In the genomic region with DNA sequence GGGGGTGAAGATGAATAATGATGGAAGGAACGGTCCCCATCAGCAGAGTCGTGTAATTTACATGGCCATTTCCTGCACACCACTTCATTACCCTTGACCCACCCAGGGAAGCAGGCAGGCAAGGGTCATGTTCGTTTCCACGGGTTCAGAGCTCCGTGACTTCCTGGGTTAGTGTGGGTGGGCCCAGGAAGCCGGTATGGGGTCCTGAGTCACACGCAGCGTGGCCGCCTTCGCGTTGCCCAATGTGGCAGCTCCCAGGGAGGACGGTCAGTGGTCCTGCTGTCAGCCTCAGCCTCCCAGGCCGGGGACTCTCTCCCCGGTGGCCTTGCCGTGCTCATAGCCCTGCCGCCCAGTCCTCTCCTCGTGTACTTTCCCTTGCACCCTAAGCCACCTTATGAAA, we compare ENCODE assay signal across 15 cellular contexts. TPM values are rescaled to one million over a fixed set of nuclear protein-coding genes. Genes with fewer than 3 reads are reported as not detected.
A peak's percentile ranks its signal among the peaks of the same experiment; 100 is the strongest.
DNase-seq lines count a peak whose midpoint lies in the region; ATAC-seq and TF ChIP-seq lines count a peak whose summit lies in the region.
"Had no signal": no experiment of that assay in that cellular context is flagged by ENCODE, and none has a peak within 500 bp of the region (broad histone marks: within the 10 kb centered on the region; RNA-seq: fewer than 3 reads in every experiment).

No MANE protein-coding gene starts in this region.

- peaks cover 8% of the 10 kb centered on the region; the same call in 1 of the 2 replicates for H3K9me3 ChIP-seq in SK-N-SH

- H3K36me3 ChIP-seq in SK-N-SH (replicated peaks in 1 of 2; ENCODE audit: control insufficient read depth in 1 of 2, insufficient read depth in 2 of 2, low read length in 1 of 2) = no peaks in the 10 kb centered on the region
- H3K36me3 ChIP-seq: MG63 had no signal

- H3K4me3 Mint-ChIP-seq in activated naive CD8-positive, alpha-beta T cell treated with anti-CD3 and anti-CD28 coated beads, Interleukin-2, amount 10 ng/mL, durations not matched to agents 7 days and 5 days = no peak overlapping the region
- H3K4me3 Mint-ChIP-seq in activated naive CD8-positive, alpha-beta T cell treated with anti-CD3 and anti-CD28 coated beads for 36 hours = no peak overlapping the region
- no peak overlapping the region for H3K4me3 Mint-ChIP-seq in nephron progenitor cell
- no peak overlapping the region for H3K4me3 Mint-ChIP-seq in stimulated activated effector memory CD8-positive, alpha-beta T cell treated with anti-CD3 and anti-CD28 coated beads, Interleukin-12 subunit alpha, Interleukin-12 subunit beta, amount 100 ng/mL, for 72 hours
- H3K4me3 Mint-ChIP-seq: CD4-positive, alpha-beta memory T cell had no signal

- H2AFZ ChIP-seq in SK-N-SH (ENCODE audit: low read depth) = no peak overlapping the region

- H3K4me3 ChIP-seq in coronary artery (no peak overlapping the region), SK-N-SH (ENCODE audit: low read depth in 2 of 2, low read length in 1 of 2) (no peak overlapping the region)
- H3K4me3 ChIP-seq: MG63 had no signal

- no peak overlapping the region for H3K4me2 ChIP-seq in SK-N-SH

- TF ChIP-seq EP300 in SK-N-SH (IDR thresholded peaks at IDR 0.05; ENCODE audit: borderline replicate concordance in 1 of 2, low read depth in 1 of 2, low read length in 1 of 2) = no peak

- no peaks in the 10 kb centered on the region for H3K9me2 ChIP-seq in SK-N-SH

- POLR2A ChIA-PET in activated naive CD8-positive, alpha-beta T cell treated with anti-CD3 and anti-CD28 coated beads, Interleukin-2, amount 10 ng/mL, durations not matched to agents 7 days and 5 days (lab: Charles Lee) = interaction anchor here (0.6 kb wide), 1 partner anchor 13 kb away, joined by 3 read pairs; no protein-coding TSS in a partner anchor
- POLR2A ChIA-PET in SK-N-SH (lab: Yijun Ruan, JAX) = no interaction called here

- no peaks in the 10 kb centered on the region for H3K36me3 Mint-ChIP-seq in activated naive CD8-positive, alpha-beta T cell treated with anti-CD3 and anti-CD28 coated beads, Interleukin-2, amount 10 ng/mL, durations not matched to agents 7 days and 5 days
- no peaks in the 10 kb centered on the region for H3K36me3 Mint-ChIP-seq in activated naive CD8-positive, alpha-beta T cell treated with anti-CD3 and anti-CD28 coated beads for 36 hours
- no peaks in the 10 kb centered on the region for H3K36me3 Mint-ChIP-seq in nephron progenitor cell (ENCODE audit: low read depth)
- peaks cover 6% of the 10 kb centered on the region for H3K36me3 Mint-ChIP-seq in stimulated activated effector memory CD8-positive, alpha-beta T cell treated with anti-CD3 and anti-CD28 coated beads, Interleukin-12 subunit alpha, Interleukin-12 subunit beta, amount 100 ng/mL, for 72 hours
- H3K36me3 Mint-ChIP-seq: CD4-positive, alpha-beta memory T cell had no signal

- no peaks in the 10 kb centered on the region for H3K9me3 Mint-ChIP-seq in activated naive CD8-positive, alpha-beta T cell treated with anti-CD3 and anti-CD28 coated beads, Interleukin-2, amount 10 ng/mL, durations not matched to agents 7 days and 5 days
- H3K9me3 Mint-ChIP-seq in activated naive CD8-positive, alpha-beta T cell treated with anti-CD3 and anti-CD28 coated beads for 36 hours = peaks cover 1% of the 10 kb centered on the region
- peaks cover 21% of the 10 kb centered on the region for H3K9me3 Mint-ChIP-seq in nephron progenitor cell
- peaks cover 3% of the 10 kb centered on the region for H3K9me3 Mint-ChIP-seq in stimulated activated effector memory CD8-positive, alpha-beta T cell treated with anti-CD3 and anti-CD28 coated beads, Interleukin-12 subunit alpha, Interleukin-12 subunit beta, amount 100 ng/mL, for 72 hours

- ATAC-seq in activated naive CD8-positive, alpha-beta T cell treated with anti-CD3 and anti-CD28 coated beads, Interleukin-2, amount 10 ng/mL, durations not matched to agents 7 days and 5 days (ENCODE audit: low read depth) = no peak
- ATAC-seq in HG03460 (IDR thresholded peaks at IDR 0.05; ENCODE audit: unreplicated experiment) = no peak
- no peak for ATAC-seq in stimulated activated effector memory CD8-positive, alpha-beta T cell treated with anti-CD3 and anti-CD28 coated beads, Interleukin-12 subunit alpha, Interleukin-12 subunit beta, amount 100 ng/mL, for 72 hours

- TF ChIP-seq CTCF in coronary artery (IDR thresholded peaks at IDR 0.05) = no peak
- no peak for TF ChIP-seq CTCF in nephron progenitor cell (IDR thresholded peaks at IDR 0.05)
- TF ChIP-seq CTCF in SK-N-SH (IDR thresholded peaks at IDR 0.05) = no peak

- CTCF ChIA-PET in SK-N-SH (lab: Yijun Ruan, JAX) = interaction anchor here (0.6 kb wide), 2 partner anchors 9 to 31 kb away, joined by 3 read pairs; no protein-coding TSS in a partner anchor

- H3K27me3 ChIP-seq in SK-N-SH (ENCODE audit: insufficient read depth) = peaks cover 39% of the 10 kb centered on the region; the same call in 1 of the 2 replicates

- no peaks in the 10 kb centered on the region for H3K4me1 Mint-ChIP-seq in activated naive CD8-positive, alpha-beta T cell treated with anti-CD3 and anti-CD28 coated beads, Interleukin-2, amount 10 ng/mL, durations not matched to agents 7 days and 5 days
- no peaks in the 10 kb centered on the region for H3K4me1 Mint-ChIP-seq in activated naive CD8-positive, alpha-beta T cell treated with anti-CD3 and anti-CD28 coated beads for 36 hours
- peaks cover 16% of the 10 kb centered on the region for H3K4me1 Mint-ChIP-seq in nephron progenitor cell
- no peaks in the 10 kb centered on the region for H3K4me1 Mint-ChIP-seq in stimulated activated effector memory CD8-positive, alpha-beta T cell treated with anti-CD3 and anti-CD28 coated beads, Interleukin-12 subunit alpha, Interleukin-12 subunit beta, amount 100 ng/mL, for 72 hours

- no peaks in the 10 kb centered on the region for H3K79me2 ChIP-seq in SK-N-SH (ENCODE audit: insufficient read depth)

- peaks cover 0 to 2% of the 10 kb centered on the region in 2 experiments; a peak in 1 of 4 replicates for H3K4me1 ChIP-seq in SK-N-SH (ENCODE audit: control insufficient read depth in 1 of 2, insufficient read depth in 2 of 2, low read depth in 1 of 2, low read length in 1 of 2)

- no peak for TF ChIP-seq RAD21 in SK-N-SH (IDR thresholded peaks at IDR 0.05; ENCODE audit: low read length)

- no peak overlapping the region for H3K27ac ChIP-seq in coronary artery
- no peak overlapping the region for H3K27ac ChIP-seq in SK-N-SH (ENCODE audit: low read depth in 2 of 2, low read length in 1 of 2)

- H3K9ac ChIP-seq in SK-N-SH = no peak overlapping the region

- peaks cover 56% of the 10 kb centered on the region for H3K27me3 Mint-ChIP-seq in activated naive CD8-positive, alpha-beta T cell treated with anti-CD3 and anti-CD28 coated beads, Interleukin-2, amount 10 ng/mL, durations not matched to agents 7 days and 5 days
- no peaks in the 10 kb centered on the region for H3K27me3 Mint-ChIP-seq in activated naive CD8-positive, alpha-beta T cell treated with anti-CD3 and anti-CD28 coated beads for 36 hours
- peaks cover 66% of the 10 kb centered on the region for H3K27me3 Mint-ChIP-seq in nephron progenitor cell (ENCODE audit: low read depth, poor library complexity)
- H3K27me3 Mint-ChIP-seq: CD4-positive, alpha-beta memory T cell had no signal

- H3F3A ChIP-seq in SK-N-SH (replicated peaks; ENCODE audit: insufficient read depth) = no peaks in the 10 kb centered on the region

- H3K27ac Mint-ChIP-seq in activated naive CD8-positive, alpha-beta T cell treated with anti-CD3 and anti-CD28 coated beads, Interleukin-2, amount 10 ng/mL, durations not matched to agents 7 days and 5 days = no peak overlapping the region
- H3K27ac Mint-ChIP-seq in activated naive CD8-positive, alpha-beta T cell treated with anti-CD3 and anti-CD28 coated beads for 36 hours = no peak overlapping the region
- H3K27ac Mint-ChIP-seq in nephron progenitor cell = no peak overlapping the region
- H3K27ac Mint-ChIP-seq in stimulated activated effector memory CD8-positive, alpha-beta T cell treated with anti-CD3 and anti-CD28 coated beads, Interleukin-12 subunit alpha, Interleukin-12 subunit beta, amount 100 ng/mL, for 72 hours = no peak overlapping the region

- WGBS in SK-N-SH (ENCODE audit: low lambda C conversion rate) = 52% methylated on average over 16 of the region's 17 CpGs

- H4K20me1 ChIP-seq in SK-N-SH (ENCODE audit: insufficient read depth) = no peaks in the 10 kb centered on the region

- DNase-seq in activated naive CD8-positive, alpha-beta T cell treated with anti-CD3 and anti-CD28 coated beads, Interleukin-2, amount 10 ng/mL, durations not matched to agents 7 days and 5 days = peak; percentile 14
- no peak for DNase-seq in activated naive CD8-positive, alpha-beta T cell treated with anti-CD3 and anti-CD28 coated beads for 36 hours
- DNase-seq in coronary artery (ENCODE audit: low spot score) (peak; percentile 46), nephron progenitor cell (peak; percentile 2), SK-N-SH (no peak)
- DNase-seq in stimulated activated effector memory CD8-positive, alpha-beta T cell treated with anti-CD3 and anti-CD28 coated beads, Interleukin-12 subunit alpha, Interleukin-12 subunit beta, amount 100 ng/mL, for 72 hours (ENCODE audit: low spot score in 2 of 2) = no peak
- DNase-seq: AML-193, EL, MG63, NCI-H1092 treated with DMSO at 0.1 percent for 48 hours, NCI-H1694, NCI-H446, SHP77 had no signal

RNA-seq across cellular contexts. Expression of gene TERT, which starts 5.1 kb away (rescaled TPM):
- under 1 TPM in 1 of 2 experiments, not detected in 1; 0.36 TPM for total RNA-seq in activated naive CD8-positive, alpha-beta T cell treated with anti-CD3 and anti-CD28 coated beads, Interleukin-2, amount 10 ng/mL, durations not matched to agents 7 days and 5 days
- 1 to 10 TPM; 6.0 to 6.2 TPM for total RNA-seq in activated naive CD8-positive, alpha-beta T cell treated with anti-CD3 and anti-CD28 coated beads for 36 hours
- 1.8 and 2.4 TPM in 2 replicates for polyA plus RNA-seq in SK-N-SH (2012; rRNA removed)
- polyA plus RNA-seq in SK-N-SH (2012; cell fraction: cytosol; rRNA removed) = 0.37 and 0.90 TPM in 2 replicates
- polyA plus RNA-seq in SK-N-SH (2012; cell fraction: nucleus; rRNA removed) = 11.8 and 18.1 TPM in 2 replicates
- total RNA-seq: CD4-positive, alpha-beta memory T cell had no signal

RNA-seq across cellular contexts. Expression of gene CLPTM1L, which starts 44.9 kb away (rescaled TPM):
- total RNA-seq in activated naive CD8-positive, alpha-beta T cell treated with anti-CD3 and anti-CD28 coated beads, Interleukin-2, amount 10 ng/mL, durations not matched to agents 7 days and 5 days = 10 to 100 TPM; 80.9 to 82.7 TPM
- 10 to 100 TPM; 90.0 to 91.6 TPM for total RNA-seq in activated naive CD8-positive, alpha-beta T cell treated with anti-CD3 and anti-CD28 coated beads for 36 hours
- polyA plus RNA-seq in SK-N-SH (2012; rRNA removed) = 202 TPM in 2 replicates
- polyA plus RNA-seq in SK-N-SH (2012; cell fraction: cytosol; rRNA removed) = 166 and 192 TPM in 2 replicates
- 210 and 234 TPM in 2 replicates for polyA plus RNA-seq in SK-N-SH (2012; cell fraction: nucleus; rRNA removed)

Comparison
In these comparisons a context has a peak if more than half of its experiments do, and no peak if none do; other contexts are left out.
1. DNase-seq: peak in activated naive CD8-positive, alpha-beta T cell treated with anti-CD3 and anti-CD28 coated beads, Interleukin-2, amount 10 ng/mL, durations not matched to agents 7 days and 5 days (single experiment), coronary artery (single experiment) and nephron progenitor cell (single experiment); none in activated naive CD8-positive, alpha-beta T cell treated with anti-CD3 and anti-CD28 coated beads for 36 hours (single experiment), SK-N-SH (single experiment) and stimulated activated effector memory CD8-positive, alpha-beta T cell treated with anti-CD3 and anti-CD28 coated beads, Interleukin-12 subunit alpha, Interleukin-12 subunit beta, amount 100 ng/mL, for 72 hours (0 of 2).
2. RNA of gene TERT, which starts 5.1 kb away (total RNA-seq): 6.0 to 6.2 TPM in activated naive CD8-positive, alpha-beta T cell treated with anti-CD3 and anti-CD28 coated beads for 36 hours; 0.36 TPM in activated naive CD8-positive, alpha-beta T cell treated with anti-CD3 and anti-CD28 coated beads, Interleukin-2, amount 10 ng/mL, durations not matched to agents 7 days and 5 days; every median in the first group is over 4 times any median in the second.